20 cellular contexts compared by ENCODE assay signal in the genomic region with DNA sequence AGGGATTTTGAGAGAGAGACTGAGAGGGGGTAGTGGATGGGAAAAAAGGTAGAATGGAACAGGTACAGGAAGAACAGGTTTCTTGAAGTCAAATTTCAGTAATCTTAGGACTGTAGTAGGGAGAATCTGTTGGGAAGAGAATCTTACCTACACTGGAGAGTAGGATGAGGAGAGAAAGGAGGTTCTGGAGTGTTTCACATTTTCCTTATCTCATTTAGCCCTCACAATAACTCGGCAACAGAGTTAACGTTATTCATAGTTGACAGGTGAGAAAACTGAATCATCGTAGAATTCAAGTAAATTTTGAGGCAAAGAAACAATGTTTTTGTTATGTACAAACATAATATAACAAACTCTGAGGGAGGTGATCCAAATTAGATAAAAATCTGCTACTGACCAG.
"Had no signal": no experiment of that assay in that cellular context is flagged by ENCODE, and none has a peak within 500 bp of the region (broad histone marks: within the 10 kb centered on the region; RNA-seq: fewer than 3 reads in every experiment).

No MANE protein-coding gene starts in this region.

- H3K27ac ChIP-seq: dorsolateral prefrontal cortex, heart left ventricle, neutrophil, stomach, thoracic aorta, transverse colon had no signal

- H3K27me3 ChIP-seq: dorsolateral prefrontal cortex, heart left ventricle, neutrophil, stomach, transverse colon had no signal

- DNase-seq: cortex of kidney; dorsolateral prefrontal cortex; effector CD8-positive, alpha-beta T cell; heart left ventricle; hippocampal formation; kidney glomerular epithelial cell; mammary epithelial cell; mucosa of descending colon; naive thymus-derived CD8-positive, alpha-beta T cell; stimulated activated CD4-positive, alpha-beta T cell treated with anti-CD3 and anti-CD28 coated beads, Interleukin-2, amount 100 ng/mL, for 24 hours; stimulated activated CD4-positive, alpha-beta T cell treated with anti-CD3 and anti-CD28 coated beads, Interleukin-4, amount 100 ng/mL, for 4 hours; stimulated activated naive CD4-positive, alpha-beta T cell; stomach; substantia nigra; transverse colon had no signal

- H3K4me1 ChIP-seq: transverse colon had no signal

- H3K4me3 Mint-ChIP-seq: naive thymus-derived CD8-positive, alpha-beta T cell had no signal

- H3K4me3 ChIP-seq: dorsolateral prefrontal cortex, heart left ventricle, mucosa of descending colon, stomach, thoracic aorta, transverse colon had no signal

- H3K36me3 ChIP-seq: heart left ventricle, neutrophil, stomach, thoracic aorta, transverse colon had no signal

- H3K27me3 Mint-ChIP-seq: naive thymus-derived CD8-positive, alpha-beta T cell had no signal

- H3K9me3 ChIP-seq: mucosa of descending colon, neutrophil, stomach, thoracic aorta, transverse colon had no signal

- ATAC-seq: esophagus mucosa; heart left ventricle; left lobe of liver; mucosa of descending colon; naive thymus-derived CD8-positive, alpha-beta T cell; sciatic nerve had no signal

- H3K9me3 Mint-ChIP-seq: naive thymus-derived CD8-positive, alpha-beta T cell had no signal
